In the genomic region with DNA sequence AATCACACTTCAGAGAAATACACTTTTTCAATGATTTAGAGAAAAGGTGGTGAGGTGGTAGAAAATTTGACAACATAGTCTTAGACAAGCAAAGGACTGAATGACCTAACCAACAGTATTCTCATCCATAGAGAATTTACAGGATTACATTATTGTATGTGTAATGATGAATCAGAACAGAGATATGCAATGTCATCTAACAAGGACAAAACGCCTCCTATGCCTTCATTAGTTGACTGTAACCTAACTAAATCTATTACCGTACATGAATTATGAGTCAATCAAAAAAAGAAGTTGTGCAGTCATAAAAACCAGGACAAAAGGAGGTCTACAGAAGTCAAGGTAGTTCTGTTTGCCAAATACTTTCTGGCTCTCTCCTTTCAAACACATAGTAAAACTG, we compare ENCODE assay signal across 16 cellular contexts.
DNase-seq lines count a peak whose midpoint lies in the region; TF ChIP-seq lines count a peak whose summit lies in the region.
"Had no signal": no experiment of that assay in that cellular context is flagged by ENCODE, and none has a peak within 500 bp of the region (broad histone marks: within the 10 kb centered on the region; RNA-seq: fewer than 3 reads in every experiment).

No MANE protein-coding gene starts in this region.

- H3K4me1 Mint-ChIP-seq in Calu3 (ENCODE audit: low read depth, unreplicated experiment) = no peaks in the 10 kb centered on the region
- H3K4me1 Mint-ChIP-seq: activated naive CD4-positive, alpha-beta T cell treated with anti-CD3 and anti-CD28 coated beads, Interleukin-2, amount 10 ng/mL, durations not matched to agents 7 days and 5 days; CD4-positive, alpha-beta memory T cell; stimulated activated effector memory CD8-positive, alpha-beta T cell treated with anti-CD3 and anti-CD28 coated beads, Interleukin-12 subunit alpha, Interleukin-12 subunit beta, amount 100 ng/mL, for 72 hours had no signal

- no peak for TF ChIP-seq CTCF in epithelial cell of proximal tubule (conservative IDR thresholded peaks at IDR 0.05; ENCODE audit: low read depth, low read length)
- TF ChIP-seq CTCF in Calu3 (IDR thresholded peaks at IDR 0.05; ENCODE audit: unreplicated experiment) = no peak
- no peak for TF ChIP-seq CTCF in lower leg skin (IDR thresholded peaks at IDR 0.05)

- no peak overlapping the region for H3K4me3 Mint-ChIP-seq in Calu3 (ENCODE audit: low read depth, unreplicated experiment)
- H3K4me3 Mint-ChIP-seq: activated naive CD4-positive, alpha-beta T cell treated with anti-CD3 and anti-CD28 coated beads, Interleukin-2, amount 10 ng/mL, durations not matched to agents 7 days and 5 days; CD4-positive, alpha-beta memory T cell; stimulated activated effector memory CD8-positive, alpha-beta T cell treated with anti-CD3 and anti-CD28 coated beads, Interleukin-12 subunit alpha, Interleukin-12 subunit beta, amount 100 ng/mL, for 72 hours had no signal

- DNase-seq in EL (peak; percentile 79), RKO (ENCODE audit: low spot score) (peak; percentile 94), epithelial cell of proximal tubule (ENCODE audit: low read depth) (peak; percentile 6), renal cortical epithelial cell (ENCODE audit: low read depth) (peak; percentile 47), Calu3 (no peak), NCI-H69 (lab: John Stamatoyannopoulos, UW) (no peak), lower leg skin (ENCODE audit: low spot score in 2 of 2) (no peak), HK-2 (ENCODE audit: unreplicated experiment) (no peak)
- DNase-seq: activated naive CD4-positive, alpha-beta T cell treated with anti-CD3 and anti-CD28 coated beads, Interleukin-2, amount 10 ng/mL, durations not matched to agents 7 days and 5 days; CD4-positive, alpha-beta memory T cell; islet precursor cell; NCI-H187; stimulated activated CD4-positive, alpha-beta T cell treated with anti-CD3 and anti-CD28 coated beads, Interleukin-4, amount 100 ng/mL, for 1 hour; WERI-Rb-1 had no signal

- H3K9me3 Mint-ChIP-seq in Calu3 (ENCODE audit: low read depth, unreplicated experiment) = no peaks in the 10 kb centered on the region
- H3K9me3 Mint-ChIP-seq: activated naive CD4-positive, alpha-beta T cell treated with anti-CD3 and anti-CD28 coated beads, Interleukin-2, amount 10 ng/mL, durations not matched to agents 7 days and 5 days had no signal

- CTCF ChIA-PET in Calu3 (lab: Charles Lee) = no interaction called here

- WGBS in lower leg skin, 2 donors = 75 to 85% methylated on average over 2 of the region's 2 CpGs

- intact Hi-C loops in Calu3 (cut with micrococcal nuclease; ENCODE audit: unreplicated experiment) = no loop called here
- intact Hi-C loops in lower leg skin (cut with DNase I; ENCODE audit: low total_unique reads) = no loop called here

- H3K36me3 Mint-ChIP-seq in Calu3 (ENCODE audit: insufficient read depth, unreplicated experiment) = no peaks in the 10 kb centered on the region
- H3K36me3 Mint-ChIP-seq: activated naive CD4-positive, alpha-beta T cell treated with anti-CD3 and anti-CD28 coated beads, Interleukin-2, amount 10 ng/mL, durations not matched to agents 7 days and 5 days; CD4-positive, alpha-beta memory T cell; stimulated activated effector memory CD8-positive, alpha-beta T cell treated with anti-CD3 and anti-CD28 coated beads, Interleukin-12 subunit alpha, Interleukin-12 subunit beta, amount 100 ng/mL, for 72 hours had no signal

- no peak overlapping the region for H3K27ac Mint-ChIP-seq in Calu3 (ENCODE audit: unreplicated experiment)
- H3K27ac Mint-ChIP-seq: activated naive CD4-positive, alpha-beta T cell treated with anti-CD3 and anti-CD28 coated beads, Interleukin-2, amount 10 ng/mL, durations not matched to agents 7 days and 5 days; CD4-positive, alpha-beta memory T cell; stimulated activated effector memory CD8-positive, alpha-beta T cell treated with anti-CD3 and anti-CD28 coated beads, Interleukin-12 subunit alpha, Interleukin-12 subunit beta, amount 100 ng/mL, for 72 hours had no signal

- BruUV-seq in Calu3 (replicated peaks; lab: Mats Ljungman, UMichigan) = no TSS peak

- no peak for TF ChIP-seq POLR2A in lower leg skin (IDR thresholded peaks at IDR 0.05)

- no peaks in the 10 kb centered on the region for H3K27me3 Mint-ChIP-seq in Calu3 (ENCODE audit: unreplicated experiment)
- H3K27me3 Mint-ChIP-seq: activated naive CD4-positive, alpha-beta T cell treated with anti-CD3 and anti-CD28 coated beads, Interleukin-2, amount 10 ng/mL, durations not matched to agents 7 days and 5 days had no signal

- H3K4me3 ChIP-seq in epithelial cell of proximal tubule (ENCODE audit: low read depth, low read length) (no peak overlapping the region), lower leg skin (ENCODE audit: low read depth, poor library complexity, severe bottlenecking) (no peak overlapping the region)
- H3K4me3 ChIP-seq: coronary artery had no signal

Comparison
In these comparisons a context has a peak if more than half of its experiments do, and no peak if none do; other contexts are left out.
1. DNase-seq: peak in EL (single experiment), RKO (single experiment), epithelial cell of proximal tubule (single experiment) and renal cortical epithelial cell (single experiment); none in Calu3 (single experiment), NCI-H69 (single experiment), lower leg skin (0 of 2) and HK-2 (single experiment).